1 cellular context compared by ENCODE assay signal in the genomic region with DNA sequence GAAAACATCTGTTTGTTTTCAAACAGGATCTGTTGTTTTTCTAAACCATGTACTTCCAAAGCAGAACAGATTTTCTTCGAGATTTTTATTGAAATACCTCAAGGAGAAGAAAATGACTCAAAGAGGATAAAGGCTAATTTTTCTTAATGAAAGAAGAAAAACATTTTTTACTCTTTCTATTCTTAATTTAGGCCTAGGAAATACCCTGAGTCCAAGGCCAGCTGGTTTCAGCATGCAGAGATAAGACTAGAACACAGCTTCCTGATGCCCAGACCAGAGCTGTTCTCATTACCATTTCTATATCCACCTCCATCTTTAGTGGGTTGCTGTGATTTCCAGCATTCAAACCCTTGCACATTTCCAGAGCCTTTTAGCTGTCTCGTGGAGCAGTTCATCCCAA.
TF ChIP-seq lines count a peak whose summit lies in the region.

No MANE protein-coding gene starts in this region.

TF ChIP-seq in WTC11, 78 proteins besides CTCF, POLR2A, EP300 and RAD21 (continued from another document):
- TF ChIP-seq ZMAT4 (CRISPR knock-in tag; IDR thresholded peaks at IDR 0.05): no peak
- TF ChIP-seq SMAD3 (CRISPR knock-in tag; IDR thresholded peaks at IDR 0.05; ENCODE audit: borderline replicate concordance): no peak
